9 cellular contexts compared by ENCODE assay signal in the genomic region with DNA sequence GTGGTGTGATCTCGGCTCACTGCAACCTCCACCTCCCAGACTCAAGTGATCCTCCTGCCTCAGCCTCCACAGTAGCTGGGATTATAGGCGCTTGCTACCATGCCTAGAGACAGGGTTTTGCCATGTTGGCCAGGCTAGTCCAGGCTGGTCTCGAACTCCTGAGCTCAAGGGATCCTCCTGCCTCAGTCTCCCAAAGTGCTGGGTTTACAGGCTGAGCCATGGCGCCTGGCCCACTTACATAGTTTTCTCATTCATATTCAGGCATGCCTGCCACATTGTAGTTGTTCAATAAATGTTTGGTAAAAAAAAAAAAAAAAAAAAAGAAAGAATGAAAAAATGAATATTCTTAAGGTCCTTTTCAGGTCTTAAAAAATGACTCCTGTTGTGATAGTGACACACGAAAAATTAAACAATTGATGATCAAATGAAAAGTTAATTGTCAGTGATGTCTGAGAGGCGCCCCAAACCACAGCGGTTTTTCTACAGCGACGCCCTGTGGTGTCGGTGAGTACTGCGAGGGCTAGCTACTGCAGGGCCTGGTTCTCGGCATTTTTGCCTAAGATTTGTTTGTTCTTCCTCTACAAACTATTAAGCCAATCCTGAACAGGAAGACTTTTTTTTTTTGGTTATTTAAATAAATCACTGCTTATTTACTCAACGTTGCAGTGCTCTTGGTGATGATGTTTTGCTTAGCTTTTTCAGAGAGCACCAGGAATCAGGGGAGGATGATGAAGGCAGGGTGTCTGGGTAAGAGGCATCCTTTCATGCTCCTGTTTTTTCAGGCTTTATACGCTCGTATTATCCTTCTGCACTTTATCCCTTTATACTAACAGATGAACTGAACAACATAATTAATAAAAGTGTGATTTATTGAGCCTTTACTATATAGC.
A peak's percentile ranks its signal among the peaks of the same experiment; 100 is the strongest.
DNase-seq lines count a peak whose midpoint lies in the region; ATAC-seq and TF ChIP-seq lines count a peak whose summit lies in the region.
"Had no signal": no experiment of that assay in that cellular context is flagged by ENCODE, and none has a peak within 500 bp of the region (broad histone marks: within the 10 kb centered on the region; RNA-seq: fewer than 3 reads in every experiment).

No MANE protein-coding gene starts in this region.

- H3K4me1 Mint-ChIP-seq in CD14-positive monocyte, result no peaks in the 10 kb centered on the region
- no peaks in the 10 kb centered on the region for H3K4me1 Mint-ChIP-seq in T-helper 2 cell treated with Interferon-gamma antibody and Interleukin-4, amounts not matched to agents 5 μg/mL and 100 μg/mL, for 36 hours (ENCODE audit: low read depth)
- H3K4me1 Mint-ChIP-seq in nephron progenitor cell, result peaks cover 16% of the 10 kb centered on the region
- H3K4me1 Mint-ChIP-seq: naive B cell had no signal

- TF ChIP-seq CTCF in CD14-positive monocyte (IDR thresholded peaks at IDR 0.05) (peak; percentile 86), nephron progenitor cell (IDR thresholded peaks at IDR 0.05) (peak; percentile 97)

- TF ChIP-seq POLR2A in erythroblast (IDR thresholded peaks at IDR 0.05; ENCODE audit: low read length), result no peak

- H3K9me3 Mint-ChIP-seq in CD14-positive monocyte, result peaks cover 6 to 20% (median 8%) of the 10 kb centered on the region in 7 donors
- H3K9me3 Mint-ChIP-seq in T-helper 2 cell treated with Interferon-gamma antibody and Interleukin-4, amounts not matched to agents 5 μg/mL and 100 μg/mL, for 36 hours, result no peaks in the 10 kb centered on the region
- H3K9me3 Mint-ChIP-seq in nephron progenitor cell, result peaks cover 21% of the 10 kb centered on the region

- DNase-seq in CD14-positive monocyte (ENCODE audit: low spot score), result peak; percentile 59
- DNase-seq in T-helper 2 cell treated with Interferon-gamma antibody and Interleukin-4, amounts not matched to agents 5 μg/mL and 100 μg/mL, for 36 hours (ENCODE audit: low spot score), result peak; percentile 17
- peak; percentile 41 to 60 for DNase-seq in erythroblast (lab: John Stamatoyannopoulos, UW)
- peak; percentile 81 for DNase-seq in nephron progenitor cell
- DNase-seq in occipital lobe (lab: John Stamatoyannopoulos, UW), result no peak
- DNase-seq: naive B cell had no signal

- H3K27me3 Mint-ChIP-seq in CD14-positive monocyte (ENCODE audit: low read depth in 3 of 3) (peaks cover 0 to 1% (median 0%) of the 10 kb centered on the region in 3 donors), nephron progenitor cell (ENCODE audit: low read depth, poor library complexity) (peaks cover 2% of the 10 kb centered on the region)
- H3K27me3 Mint-ChIP-seq in T-helper 2 cell treated with Interferon-gamma antibody and Interleukin-4, amounts not matched to agents 5 μg/mL and 100 μg/mL, for 36 hours (ENCODE audit: low read depth), result no peaks in the 10 kb centered on the region

- ATAC-seq in GM18519 (IDR thresholded peaks at IDR 0.05; ENCODE audit: low FRiP score, unreplicated experiment), result peak; percentile 87
- peak; percentile 88 for ATAC-seq in HG03354 (IDR thresholded peaks at IDR 0.05; ENCODE audit: poor library complexity, severe bottlenecking, unreplicated experiment)
- no peak for ATAC-seq in HG02763 (IDR thresholded peaks at IDR 0.05; ENCODE audit: unreplicated experiment)

- no peaks in the 10 kb centered on the region for H3K36me3 Mint-ChIP-seq in CD14-positive monocyte
- H3K36me3 Mint-ChIP-seq in T-helper 2 cell treated with Interferon-gamma antibody and Interleukin-4, amounts not matched to agents 5 μg/mL and 100 μg/mL, for 36 hours (ENCODE audit: low read depth), result no peaks in the 10 kb centered on the region
- no peaks in the 10 kb centered on the region for H3K36me3 Mint-ChIP-seq in nephron progenitor cell (ENCODE audit: low read depth)
- H3K36me3 Mint-ChIP-seq: naive B cell had no signal

- no peak overlapping the region for H3K27ac Mint-ChIP-seq in CD14-positive monocyte
- no peak overlapping the region for H3K27ac Mint-ChIP-seq in T-helper 2 cell treated with Interferon-gamma antibody and Interleukin-4, amounts not matched to agents 5 μg/mL and 100 μg/mL, for 36 hours
- no peak overlapping the region for H3K27ac Mint-ChIP-seq in nephron progenitor cell
- H3K27ac Mint-ChIP-seq: naive B cell had no signal

- H3K4me3 Mint-ChIP-seq in CD14-positive monocyte (no peak overlapping the region), nephron progenitor cell (no peak overlapping the region)
- no peak overlapping the region for H3K4me3 Mint-ChIP-seq in T-helper 2 cell treated with Interferon-gamma antibody and Interleukin-4, amounts not matched to agents 5 μg/mL and 100 μg/mL, for 36 hours
- H3K4me3 Mint-ChIP-seq: naive B cell had no signal

- intact Hi-C loops in CD14-positive monocyte (cut with micrococcal nuclease), result no loop called here
